ENCODE assay signal across 8 cellular contexts in genomic region chr3:354433-354832, GRCh38.
DNase-seq lines count a peak whose midpoint lies in the region; ATAC-seq and TF ChIP-seq lines count a peak whose summit lies in the region.

No MANE protein-coding gene starts in this region.

- no peak overlapping the region for H3K27ac Mint-ChIP-seq in activated CD4-positive, alpha-beta T cell treated with anti-CD3 and anti-CD28 coated beads for 36 hours

- H3K9me3 Mint-ChIP-seq in activated CD4-positive, alpha-beta T cell treated with anti-CD3 and anti-CD28 coated beads for 36 hours (ENCODE audit: low read depth), result no peaks in the 10 kb centered on the region

- POLR2A ChIA-PET in activated CD4-positive, alpha-beta T cell treated with anti-CD3 and anti-CD28 coated beads for 36 hours (lab: Charles Lee), result interaction anchor here (0.5 to 0.6 kb wide), 2 partner anchors 126 to 232 kb away, joined by 3 to 5 read pairs; no protein-coding TSS in a partner anchor

- peak; percentile 30 for DNase-seq in activated CD4-positive, alpha-beta T cell treated with anti-CD3 and anti-CD28 coated beads for 36 hours
- DNase-seq in activated CD4-positive, alpha-beta T cell treated with anti-CD3 and anti-CD28 coated beads for 1 hour, result no peak
- peak; percentile 24 for DNase-seq in GM20000 (ENCODE audit: low spot score)
- peak; percentile 1 for DNase-seq in NOMO-1 treated with dmso at 0.1 percent for 144 hours (lab: John Stamatoyannopoulos, UW; ENCODE audit: unreplicated experiment)
- DNase-seq in cardiac fibroblast (ENCODE audit: low read depth in 2 of 2), result peak; percentile 56 to 57
- no peak for DNase-seq in lower lobe of right lung
- DNase-seq in OCI-M2 (lab: John Stamatoyannopoulos, UW; ENCODE audit: unreplicated experiment), result no peak

- no peaks in the 10 kb centered on the region for H3K4me1 Mint-ChIP-seq in activated CD4-positive, alpha-beta T cell treated with anti-CD3 and anti-CD28 coated beads for 36 hours

- ATAC-seq in activated CD4-positive, alpha-beta T cell treated with anti-CD3 and anti-CD28 coated beads for 36 hours, result no peak
- ATAC-seq in HG03558 (IDR thresholded peaks at IDR 0.05; ENCODE audit: extremely low read depth, unreplicated experiment) (peak; percentile 65), lower lobe of right lung (peak; percentile 48 to 56)

- peak; percentile 47 for TF ChIP-seq CTCF in GM20000 (IDR thresholded peaks at IDR 0.05; ENCODE audit: extremely low read depth, missing control alignments)
- peak; percentile 69 for TF ChIP-seq CTCF in cardiac fibroblast (IDR thresholded peaks at IDR 0.05; ENCODE audit: low read depth, low read length)
- peak; percentile 65 for TF ChIP-seq CTCF in lower lobe of right lung (IDR thresholded peaks at IDR 0.05)

- CTCF ChIA-PET in activated CD4-positive, alpha-beta T cell treated with anti-CD3 and anti-CD28 coated beads for 36 hours (lab: Charles Lee), result interaction anchor here (0.6 to 3.0 kb wide), 9 partner anchors 8 to 256 kb away, joined by 3 to 16 read pairs (median 5); no protein-coding TSS in a partner anchor

- peaks cover 3% of the 10 kb centered on the region for H3K27me3 Mint-ChIP-seq in activated CD4-positive, alpha-beta T cell treated with anti-CD3 and anti-CD28 coated beads for 36 hours

- H3K36me3 ChIP-seq in lower lobe of right lung, result no peaks in the 10 kb centered on the region

- intact Hi-C loops in activated CD4-positive, alpha-beta T cell treated with anti-CD3 and anti-CD28 coated beads for 36 hours (cut with DNase I, micrococcal nuclease), result no loop called here
- intact Hi-C loops in lower lobe of right lung (cut with DNase I), result no loop called here

- no peak overlapping the region for H3K4me3 Mint-ChIP-seq in activated CD4-positive, alpha-beta T cell treated with anti-CD3 and anti-CD28 coated beads for 36 hours

- H3K4me3 ChIP-seq in cardiac fibroblast (replicated peaks in 1 of 2; ENCODE audit: low read depth in 2 of 2, low read length in 2 of 2), result no peak overlapping the region
- no peak overlapping the region for H3K4me3 ChIP-seq in lower lobe of right lung

- no peaks in the 10 kb centered on the region for H3K4me1 ChIP-seq in lower lobe of right lung

- H3K27me3 ChIP-seq in lower lobe of right lung (ENCODE audit: low read depth), result no peaks in the 10 kb centered on the region

- no peak overlapping the region for H3K27ac ChIP-seq in lower lobe of right lung

- H3K9me3 ChIP-seq in lower lobe of right lung, result no peaks in the 10 kb centered on the region

- H3K36me3 Mint-ChIP-seq in activated CD4-positive, alpha-beta T cell treated with anti-CD3 and anti-CD28 coated beads for 36 hours (ENCODE audit: low read depth), result no peaks in the 10 kb centered on the region

Comparison
In these comparisons a context has a peak if more than half of its experiments do, and no peak if none do; other contexts are left out.
1. DNase-seq: peak in activated CD4-positive, alpha-beta T cell treated with anti-CD3 and anti-CD28 coated beads for 36 hours (single experiment), GM20000 (single experiment), NOMO-1 treated with dmso at 0.1 percent for 144 hours (single experiment) and cardiac fibroblast (2 of 2); none in activated CD4-positive, alpha-beta T cell treated with anti-CD3 and anti-CD28 coated beads for 1 hour (single experiment), lower lobe of right lung (single experiment) and OCI-M2 (single experiment).
2. Peak in every context shown above with its lines, with median percentiles within 50 percentile points of each other: CTCF ChIP-seq.